Comparison of ENCODE assay signal across 18 cellular contexts in the genomic region with DNA sequence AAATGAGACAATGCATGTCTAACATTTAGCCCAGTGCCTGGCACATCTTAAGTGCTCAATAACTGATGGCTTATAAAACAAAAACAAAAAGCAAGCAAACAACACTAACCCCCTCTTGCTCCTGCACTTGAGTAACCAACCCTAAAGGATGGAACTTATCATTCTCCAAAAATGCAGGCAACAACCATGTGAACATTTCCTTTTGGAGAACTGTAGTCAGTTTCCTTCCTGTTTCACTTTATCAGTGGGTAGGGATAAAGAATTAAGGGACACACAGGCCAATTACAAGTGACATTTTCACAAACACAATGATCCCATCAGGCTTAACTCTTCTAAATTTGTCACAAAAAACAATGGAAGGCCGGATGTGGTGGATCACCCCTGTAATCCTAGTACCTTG.
"Had no signal": no experiment of that assay in that cellular context is flagged by ENCODE, and none has a peak within 500 bp of the region (broad histone marks: within the 10 kb centered on the region; RNA-seq: fewer than 3 reads in every experiment).

No MANE protein-coding gene starts in this region.

- ATAC-seq: activated CD4-positive, alpha-beta T cell treated with anti-CD3 and anti-CD28 coated beads for 36 hours; activated CD8-positive, alpha-beta memory T cell treated with anti-CD3 and anti-CD28 coated beads, Interleukin-2, amount 10 ng/mL, durations not matched to agents 7 days and 5 days; gastroesophageal sphincter; lower lobe of right lung; natural killer cell treated with Interleukin-12 subunit alpha and Interleukin-12 subunit beta and Interleukin-15 and Interleukin-18, amount 100 ng/mL, for 72 hours; stimulated activated naive CD8-positive, alpha-beta T cell treated with anti-CD3 and anti-CD28 coated beads, Interleukin-15, Interleukin-2, amounts not matched to agents 100 U/mL and 50 U/mL, for 24 hours; WTC11 had no signal

- H3K36me3 Mint-ChIP-seq: activated CD4-positive, alpha-beta memory T cell treated with anti-CD3 and anti-CD28 coated beads for 36 hours; activated CD8-positive, alpha-beta memory T cell treated with anti-CD3 and anti-CD28 coated beads, Interleukin-2, amount 10 ng/mL, durations not matched to agents 7 days and 5 days; activated naive CD8-positive, alpha-beta T cell treated with anti-CD3 and anti-CD28 coated beads, Interleukin-2, amount 10 ng/mL, durations not matched to agents 7 days and 5 days; natural killer cell treated with Interleukin-12 subunit alpha and Interleukin-12 subunit beta and Interleukin-15 and Interleukin-18, amount 100 ng/mL, for 72 hours had no signal

- H3K27ac ChIP-seq: dorsolateral prefrontal cortex, gastroesophageal sphincter, lower lobe of right lung, parathyroid adenoma, tibial nerve had no signal

- DNase-seq: activated CD4-positive, alpha-beta memory T cell treated with anti-CD3 and anti-CD28 coated beads for 36 hours; activated CD4-positive, alpha-beta T cell treated with anti-CD3 and anti-CD28 coated beads for 36 hours; activated CD8-positive, alpha-beta memory T cell treated with anti-CD3 and anti-CD28 coated beads, Interleukin-2, amount 10 ng/mL, durations not matched to agents 7 days and 5 days; activated naive CD4-positive, alpha-beta T cell treated with Interleukin-2 at 50 U/mL for 16 hours; activated naive CD8-positive, alpha-beta T cell treated with anti-CD3 and anti-CD28 coated beads, Interleukin-2, amount 10 ng/mL, durations not matched to agents 7 days and 5 days; activated T-cell treated with anti-CD3 and anti-CD28 coated beads, Interleukin-2, amount 50 U/mL, for 24 hours; amygdala; dorsolateral prefrontal cortex; lower lobe of right lung; stimulated activated naive CD8-positive, alpha-beta T cell treated with anti-CD3 and anti-CD28 coated beads, Interleukin-15, Interleukin-2, amounts not matched to agents 100 U/mL and 50 U/mL, for 24 hours; substantia nigra had no signal

- H3K27ac Mint-ChIP-seq: activated CD4-positive, alpha-beta memory T cell treated with anti-CD3 and anti-CD28 coated beads for 36 hours; activated CD4-positive, alpha-beta T cell treated with anti-CD3 and anti-CD28 coated beads for 36 hours; activated CD8-positive, alpha-beta memory T cell treated with anti-CD3 and anti-CD28 coated beads, Interleukin-2, amount 10 ng/mL, durations not matched to agents 7 days and 5 days; activated naive CD8-positive, alpha-beta T cell treated with anti-CD3 and anti-CD28 coated beads, Interleukin-2, amount 10 ng/mL, durations not matched to agents 7 days and 5 days; activated T-cell treated with anti-CD3 and anti-CD28 coated beads, Interleukin-2, amount 50 U/mL, for 24 hours; activated T-helper 2 cell treated with anti-CD3 and anti-CD28 coated beads, Interferon-gamma antibody, Interleukin-2, Interleukin-4, amounts not matched to agents 10 μg/mL and 5 μg/mL and 100 μg/mL, durations not matched to agents 14 hours and 24 hours and 36 hours; natural killer cell treated with Interleukin-12 subunit alpha and Interleukin-12 subunit beta and Interleukin-15 and Interleukin-18, amount 100 ng/mL, for 72 hours; T-helper 2 cell treated with Interferon-gamma antibody and Interleukin-4, amounts not matched to agents 5 μg/mL and 100 μg/mL, for 36 hours; WTC11 had no signal

- H3K4me1 ChIP-seq: gastroesophageal sphincter, lower lobe of right lung, parathyroid adenoma, tibial nerve had no signal

- H3K9me3 Mint-ChIP-seq: activated CD4-positive, alpha-beta memory T cell treated with anti-CD3 and anti-CD28 coated beads for 36 hours; activated naive CD8-positive, alpha-beta T cell treated with anti-CD3 and anti-CD28 coated beads, Interleukin-2, amount 10 ng/mL, durations not matched to agents 7 days and 5 days; activated T-cell treated with anti-CD3 and anti-CD28 coated beads, Interleukin-2, amount 50 U/mL, for 24 hours; activated T-helper 2 cell treated with anti-CD3 and anti-CD28 coated beads, Interferon-gamma antibody, Interleukin-2, Interleukin-4, amounts not matched to agents 10 μg/mL and 5 μg/mL and 100 μg/mL, durations not matched to agents 14 hours and 24 hours and 36 hours; natural killer cell treated with Interleukin-12 subunit alpha and Interleukin-12 subunit beta and Interleukin-15 and Interleukin-18, amount 100 ng/mL, for 72 hours; T-helper 2 cell treated with Interferon-gamma antibody and Interleukin-4, amounts not matched to agents 5 μg/mL and 100 μg/mL, for 36 hours; WTC11 had no signal

- H3K27me3 Mint-ChIP-seq: activated CD4-positive, alpha-beta memory T cell treated with anti-CD3 and anti-CD28 coated beads for 36 hours; activated CD4-positive, alpha-beta T cell treated with anti-CD3 and anti-CD28 coated beads for 36 hours; activated T-cell treated with anti-CD3 and anti-CD28 coated beads, Interleukin-2, amount 50 U/mL, for 24 hours had no signal

- H3K9me3 ChIP-seq: gastroesophageal sphincter, lower lobe of right lung, tibial nerve had no signal

- H2AFZ ChIP-seq: parathyroid adenoma had no signal

- H3K9ac ChIP-seq: parathyroid adenoma had no signal

- H3K4me3 ChIP-seq: dorsolateral prefrontal cortex, gastroesophageal sphincter, lower lobe of right lung, tibial nerve had no signal

- H3K4me3 Mint-ChIP-seq: activated CD4-positive, alpha-beta memory T cell treated with anti-CD3 and anti-CD28 coated beads for 36 hours; activated CD4-positive, alpha-beta T cell treated with anti-CD3 and anti-CD28 coated beads for 36 hours; activated CD8-positive, alpha-beta memory T cell treated with anti-CD3 and anti-CD28 coated beads, Interleukin-2, amount 10 ng/mL, durations not matched to agents 7 days and 5 days; activated naive CD8-positive, alpha-beta T cell treated with anti-CD3 and anti-CD28 coated beads, Interleukin-2, amount 10 ng/mL, durations not matched to agents 7 days and 5 days; activated T-cell treated with anti-CD3 and anti-CD28 coated beads, Interleukin-2, amount 50 U/mL, for 24 hours; natural killer cell treated with Interleukin-12 subunit alpha and Interleukin-12 subunit beta and Interleukin-15 and Interleukin-18, amount 100 ng/mL, for 72 hours; T-helper 2 cell treated with Interferon-gamma antibody and Interleukin-4, amounts not matched to agents 5 μg/mL and 100 μg/mL, for 36 hours; WTC11 had no signal

- H3K79me2 ChIP-seq: parathyroid adenoma had no signal

- H3K27me3 ChIP-seq: dorsolateral prefrontal cortex, gastroesophageal sphincter, tibial nerve had no signal

- H3K4me1 Mint-ChIP-seq: activated CD4-positive, alpha-beta T cell treated with anti-CD3 and anti-CD28 coated beads for 36 hours; activated CD8-positive, alpha-beta memory T cell treated with anti-CD3 and anti-CD28 coated beads, Interleukin-2, amount 10 ng/mL, durations not matched to agents 7 days and 5 days; activated naive CD8-positive, alpha-beta T cell treated with anti-CD3 and anti-CD28 coated beads, Interleukin-2, amount 10 ng/mL, durations not matched to agents 7 days and 5 days had no signal
